Comparison of ENCODE assay signal across 22 cellular contexts in genomic region chr6:160685101-160685761, GRCh38. TPM values are rescaled to one million over a fixed set of nuclear protein-coding genes. Genes with fewer than 3 reads are reported as not detected.
"Had no signal": no experiment of that assay in that cellular context is flagged by ENCODE, and none has a peak within 500 bp of the region (broad histone marks: within the 10 kb centered on the region; RNA-seq: fewer than 3 reads in every experiment).

No MANE protein-coding gene starts in this region.

RNA-seq across cellular contexts. Expression of gene PLG, which starts 16.8 kb away (rescaled TPM):
- total RNA-seq: activated CD4-positive, alpha-beta memory T cell treated with anti-CD3 and anti-CD28 coated beads for 36 hours; activated CD4-positive, alpha-beta T cell treated with anti-CD3 and anti-CD28 coated beads for 36 hours; activated CD8-positive, alpha-beta memory T cell treated with anti-CD3 and anti-CD28 coated beads for 36 hours; activated naive CD4-positive, alpha-beta T cell treated with anti-CD3 and anti-CD28 coated beads for 36 hours; activated naive CD8-positive, alpha-beta T cell treated with anti-CD3 and anti-CD28 coated beads for 36 hours; aorta; body of pancreas; chondrocyte; dermis blood vessel endothelial cell; endothelial cell of umbilical vein; esophagus squamous epithelium; fibroblast of lung; fibroblast of villous mesenchyme; gastroesophageal sphincter; glomerular endothelial cell; heart right ventricle had no signal
- polyA plus RNA-seq: endothelial cell of umbilical vein, esophagus, fibroblast of lung, heart right ventricle had no signal

RNA-seq across cellular contexts. Expression of gene LPA, which starts 21.2 kb away (rescaled TPM):
- total RNA-seq: activated CD4-positive, alpha-beta memory T cell treated with anti-CD3 and anti-CD28 coated beads for 36 hours; activated CD4-positive, alpha-beta T cell treated with anti-CD3 and anti-CD28 coated beads for 36 hours; activated CD4-positive, alpha-beta T cell treated with anti-CD3 and anti-CD28 coated beads, Interleukin-2, amount 10 ng/mL, durations not matched to agents 24 days and 14 days; activated CD8-positive, alpha-beta memory T cell treated with anti-CD3 and anti-CD28 coated beads for 36 hours; activated CD8-positive, alpha-beta memory T cell treated with anti-CD3 and anti-CD28 coated beads, Interleukin-2, amount 10 ng/mL, durations not matched to agents 7 days and 5 days; activated CD8-positive, alpha-beta T cell treated with anti-CD3 and anti-CD28 coated beads, Interleukin-2, amount 10 ng/mL, durations not matched to agents 7 days and 5 days; activated naive CD4-positive, alpha-beta T cell treated with anti-CD3 and anti-CD28 coated beads for 36 hours; activated naive CD8-positive, alpha-beta T cell treated with anti-CD3 and anti-CD28 coated beads for 36 hours; activated T-helper 1 cell treated with anti-CD3 and anti-CD28 coated beads, Interleukin-12 subunit alpha, Interleukin-12 subunit beta, Interleukin-2, Interleukin-4 antibody, amounts not matched to agents 30 ng/mL and 10 ng/mL and 1 ng/mL, durations not matched to agents 14 hours and 24 hours and 36 hours; activated T-helper 2 cell treated with anti-CD3 and anti-CD28 coated beads, Interferon-gamma antibody, Interleukin-2, Interleukin-4, amounts not matched to agents 10 μg/mL and 5 μg/mL and 100 μg/mL, durations not matched to agents 14 hours and 24 hours and 36 hours; aorta; chondrocyte; dermis blood vessel endothelial cell; endothelial cell of umbilical vein; fibroblast of lung; fibroblast of villous mesenchyme; gastroesophageal sphincter; glomerular endothelial cell; heart right ventricle had no signal
- polyA plus RNA-seq: aorta, endothelial cell of umbilical vein, fibroblast of lung, heart right ventricle had no signal
